In the genomic region with DNA sequence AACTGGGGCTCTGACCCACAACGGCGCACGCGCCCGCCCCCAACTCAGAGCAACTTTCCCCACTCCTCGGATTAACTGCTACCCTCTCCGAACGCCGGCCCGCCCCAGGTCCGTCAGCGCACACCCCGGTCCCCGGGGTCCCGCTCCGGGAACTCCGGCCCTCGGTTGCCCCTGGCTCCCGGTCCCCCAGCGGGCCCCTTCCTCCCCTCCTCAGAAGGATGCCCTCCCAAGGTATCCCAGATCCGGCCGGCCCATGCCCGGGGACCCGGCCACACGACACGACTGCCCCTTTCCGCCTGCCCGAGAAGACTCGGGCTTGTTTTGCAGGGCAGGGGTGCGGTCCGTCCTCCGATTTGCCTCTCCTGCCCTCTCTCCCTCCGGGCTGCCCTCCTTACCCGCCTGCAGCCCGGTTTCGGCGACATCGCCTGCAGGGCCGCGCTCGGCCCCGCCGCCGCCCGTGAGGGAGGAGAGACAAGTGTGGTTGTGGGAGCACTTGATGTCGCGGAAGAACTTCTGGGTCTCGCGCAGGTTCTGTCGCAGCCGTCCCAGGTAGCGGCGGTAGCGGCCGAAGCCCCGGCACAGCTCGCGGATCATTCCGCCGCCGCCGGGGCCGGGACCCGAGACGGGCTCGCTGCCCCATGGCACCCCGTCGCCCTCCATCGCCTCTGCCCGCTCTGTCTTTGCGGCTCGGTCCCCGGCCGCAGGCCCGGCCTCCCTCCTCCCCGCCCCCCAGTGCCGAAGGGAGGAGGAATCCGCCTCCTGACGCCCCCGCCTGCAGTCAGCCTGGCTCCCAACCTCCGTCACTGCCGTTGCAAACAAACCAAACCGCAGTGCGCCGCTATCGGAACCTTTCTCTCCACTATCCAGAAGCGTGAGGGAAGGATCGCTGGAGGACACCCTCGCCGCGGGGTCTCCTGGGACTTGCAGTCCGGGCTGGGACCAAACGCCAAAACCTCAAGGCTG, we compare ENCODE assay signal across 8 cellular contexts. TPM values are rescaled to one million over a fixed set of nuclear protein-coding genes. Genes with fewer than 3 reads are reported as not detected.
DNase-seq lines count a peak whose midpoint lies in the region; ATAC-seq, FAIRE-seq and TF ChIP-seq lines count a peak whose summit lies in the region.

A gene with protein sequence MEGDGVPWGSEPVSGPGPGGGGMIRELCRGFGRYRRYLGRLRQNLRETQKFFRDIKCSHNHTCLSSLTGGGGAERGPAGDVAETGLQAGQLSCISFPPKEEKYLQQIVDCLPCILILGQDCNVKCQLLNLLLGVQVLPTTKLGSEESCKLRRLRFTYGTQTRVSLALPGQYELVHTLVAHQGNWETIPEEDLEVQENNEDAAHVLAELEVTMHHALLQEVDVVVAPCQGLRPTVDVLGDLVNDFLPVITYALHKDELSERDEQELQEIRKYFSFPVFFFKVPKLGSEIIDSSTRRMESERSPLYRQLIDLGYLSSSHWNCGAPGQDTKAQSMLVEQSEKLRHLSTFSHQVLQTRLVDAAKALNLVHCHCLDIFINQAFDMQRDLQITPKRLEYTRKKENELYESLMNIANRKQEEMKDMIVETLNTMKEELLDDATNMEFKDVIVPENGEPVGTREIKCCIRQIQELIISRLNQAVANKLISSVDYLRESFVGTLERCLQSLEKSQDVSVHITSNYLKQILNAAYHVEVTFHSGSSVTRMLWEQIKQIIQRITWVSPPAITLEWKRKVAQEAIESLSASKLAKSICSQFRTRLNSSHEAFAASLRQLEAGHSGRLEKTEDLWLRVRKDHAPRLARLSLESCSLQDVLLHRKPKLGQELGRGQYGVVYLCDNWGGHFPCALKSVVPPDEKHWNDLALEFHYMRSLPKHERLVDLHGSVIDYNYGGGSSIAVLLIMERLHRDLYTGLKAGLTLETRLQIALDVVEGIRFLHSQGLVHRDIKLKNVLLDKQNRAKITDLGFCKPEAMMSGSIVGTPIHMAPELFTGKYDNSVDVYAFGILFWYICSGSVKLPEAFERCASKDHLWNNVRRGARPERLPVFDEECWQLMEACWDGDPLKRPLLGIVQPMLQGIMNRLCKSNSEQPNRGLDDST (minus strand): TSS at position 827 of the 963 bp plus-strand sequence. CDS start 167 bp downstream, at position 660.

- ATAC-seq in GM19035 (IDR thresholded peaks at IDR 0.05; ENCODE audit: unreplicated experiment): peak; percentile 85
- ATAC-seq in HG03354 (IDR thresholded peaks at IDR 0.05; ENCODE audit: poor library complexity, severe bottlenecking, unreplicated experiment): peak; percentile 85

- TF ChIP-seq CTCF in AG10803 (conservative IDR thresholded peaks at IDR 0.05; ENCODE audit: low read length): 0 out of 2 replicates have a peak, but pooled peaks have one; percentile 7
- TF ChIP-seq CTCF in kidney (IDR thresholded peaks at IDR 0.05; ENCODE audit: borderline replicate concordance, extremely low read depth, insufficient read depth): no peak

- no peak for FAIRE-seq in kidney (lab: Jason Lieb, UNC)

- H3K4me1 ChIP-seq in kidney (ENCODE audit: control insufficient read depth in 1 of 2, insufficient read depth in 1 of 2, low read depth in 1 of 2, low read length in 2 of 2): peaks cover 7 to 8% of the 10 kb centered on the region in 2 donors

- peak within 1 kb of the TSS; percentile 95 to 96 for H3K27ac ChIP-seq in kidney (ENCODE audit: low read depth in 2 of 2, low read length in 2 of 2)

- DNase-seq in AG10803 (ENCODE audit: low read depth) (peak; percentile 96), NCI-H460 (ENCODE audit: extremely low read depth, low read depth) (peak; percentile 96), cerebellum (ENCODE audit: low spot score) (peak; percentile 92), kidney (peak; percentile 98)
- DNase-seq in activated CD4-positive, alpha-beta T cell treated with anti-CD3 and anti-CD28 coated beads for 24 hours (ENCODE audit: low read depth in 2 of 2): peak; percentile 83 to 90
- DNase-seq in stimulated activated CD4-positive, alpha-beta T cell treated with anti-CD3 and anti-CD28 coated beads, Interleukin-15, amount 100 ng/mL, for 1 hour (ENCODE audit: low read depth in 1 of 2, low spot score in 1 of 2): peak; percentile 81

- H3K36me3 ChIP-seq in kidney (ENCODE audit: control insufficient read depth in 1 of 2, insufficient read depth in 2 of 2, low read length in 2 of 2): no peaks in the 10 kb centered on the region

- peak within 1 kb of the TSS; percentile 85 for H3K4me3 ChIP-seq in AG10803 (ENCODE audit: low read length)
- peak within 1 kb of the TSS; percentile 67 to 85 for H3K4me3 ChIP-seq in kidney (ENCODE audit: low read length in 2 of 2)

- no peaks in the 10 kb centered on the region for H3K9me3 ChIP-seq in kidney (ENCODE audit: control insufficient read depth in 1 of 2, low read length in 2 of 2)

- peak within 1 kb of the TSS; percentile 57 to 95 for H3K9ac ChIP-seq in kidney (ENCODE audit: low read length in 2 of 2)

- intact Hi-C loops in kidney (cut with DNase I): no loop called here

RNA-seq across cellular contexts. Expression of the gene that starts here (rescaled TPM):
- total RNA-seq in NCI-H460 (2014; rRNA removed; shearing (Covaris generic)): 14.2 and 14.6 TPM in 2 replicates
- 7.3 and 10.4 TPM in 2 replicates for polyA plus RNA-seq in NCI-H460 (2014; cell fraction: nucleus; rRNA removed)
- total RNA-seq in cerebellum (23.3 TPM), kidney (17.8 TPM)
- polyA plus RNA-seq in kidney (ENCODE audit: insufficient read depth, low read depth, low replicate concordance): 5.6 TPM

Comparison
In these comparisons a context has a peak if more than half of its experiments do, and no peak if none do; other contexts are left out.
1. Peak in every context shown above with its lines: DNase-seq, ATAC-seq, H3K4me3 ChIP-seq and H3K27ac ChIP-seq.